Comparison of ENCODE assay signal across 8 cellular contexts in the genomic region with DNA sequence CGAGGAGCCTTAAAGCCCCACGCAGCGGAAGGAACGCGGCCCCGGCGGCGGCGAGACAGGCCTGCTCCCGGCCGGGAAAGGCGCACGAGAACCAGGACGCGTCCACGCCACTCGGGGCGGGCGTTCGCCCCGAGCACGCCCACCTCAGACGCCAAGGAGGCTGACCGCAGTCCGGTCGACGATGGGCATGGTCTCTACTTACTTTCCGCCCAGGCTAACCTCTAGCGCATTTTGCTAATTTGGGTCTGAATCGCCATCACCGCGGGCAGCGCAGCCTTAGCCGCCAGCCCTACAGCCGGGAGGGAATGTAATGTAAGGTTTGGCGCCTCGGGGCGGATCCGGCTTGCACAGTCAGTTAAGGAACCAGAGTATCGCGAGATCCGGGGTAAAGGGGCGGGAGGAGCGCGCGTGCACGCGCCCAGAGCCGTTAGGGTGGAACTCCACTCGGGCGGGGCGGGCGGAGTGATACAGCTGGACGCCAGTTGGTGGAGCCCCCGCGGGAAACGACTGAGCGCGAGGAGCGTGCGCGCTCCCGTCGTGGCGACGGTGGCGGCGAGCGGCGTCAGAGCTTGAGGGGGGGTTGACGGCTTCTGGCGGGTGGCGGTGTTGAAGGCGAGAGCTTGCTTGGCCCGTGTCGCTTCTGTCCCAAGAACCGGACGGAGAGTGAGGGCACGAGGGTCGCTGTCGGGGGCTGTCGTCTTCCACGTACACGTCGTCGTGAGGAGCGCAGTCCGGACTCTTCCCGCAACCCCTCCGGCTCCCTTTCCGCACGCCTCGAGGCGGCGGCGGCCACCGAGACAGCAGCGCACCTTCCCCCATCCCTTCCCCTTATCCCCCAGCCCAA. TPM values are rescaled to one million over a fixed set of nuclear protein-coding genes. Genes with fewer than 3 reads are reported as not detected.
DNase-seq lines count a peak whose midpoint lies in the region; ATAC-seq and TF ChIP-seq lines count a peak whose summit lies in the region.

A gene with protein sequence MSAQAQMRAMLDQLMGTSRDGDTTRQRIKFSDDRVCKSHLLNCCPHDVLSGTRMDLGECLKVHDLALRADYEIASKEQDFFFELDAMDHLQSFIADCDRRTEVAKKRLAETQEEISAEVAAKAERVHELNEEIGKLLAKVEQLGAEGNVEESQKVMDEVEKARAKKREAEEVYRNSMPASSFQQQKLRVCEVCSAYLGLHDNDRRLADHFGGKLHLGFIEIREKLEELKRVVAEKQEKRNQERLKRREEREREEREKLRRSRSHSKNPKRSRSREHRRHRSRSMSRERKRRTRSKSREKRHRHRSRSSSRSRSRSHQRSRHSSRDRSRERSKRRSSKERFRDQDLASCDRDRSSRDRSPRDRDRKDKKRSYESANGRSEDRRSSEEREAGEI (plus strand): TSS at position 529 of the 844 bp plus-strand sequence. CDS start 368 bp downstream, outside the sequence.

- DNase-seq in EL (peak; percentile 98), H4 (ENCODE audit: low spot score) (peak; percentile 97), LoVo (ENCODE audit: low spot score) (peak; percentile 100), RWPE2 (ENCODE audit: low spot score) (peak; percentile 99), fibroblast of mammary gland (ENCODE audit: low read depth) (peak; percentile 98)
- DNase-seq in activated T-helper 2 cell treated with anti-CD3 and anti-CD28 coated beads, Interferon-gamma antibody, Interleukin-2, Interleukin-4, amounts not matched to agents 10 μg/mL and 5 μg/mL and 100 μg/mL, durations not matched to agents 14 hours and 24 hours and 36 hours (ENCODE audit: low spot score) = peak; percentile 99
- peak; percentile 100 for DNase-seq in natural killer cell treated with Interleukin-12 subunit alpha and Interleukin-12 subunit beta and Interleukin-15 and Interleukin-18, amount 100 ng/mL, for 72 hours (ENCODE audit: low spot score)
- peak; percentile 99 for DNase-seq in stimulated activated naive CD8-positive, alpha-beta T cell treated with anti-CD3 and anti-CD28 coated beads, Interleukin-15, Interleukin-2, amounts not matched to agents 100 U/mL and 50 U/mL, for 24 hours

- H3K9me3 Mint-ChIP-seq in activated T-helper 2 cell treated with anti-CD3 and anti-CD28 coated beads, Interferon-gamma antibody, Interleukin-2, Interleukin-4, amounts not matched to agents 10 μg/mL and 5 μg/mL and 100 μg/mL, durations not matched to agents 14 hours and 24 hours and 36 hours = no peaks in the 10 kb centered on the region
- no peaks in the 10 kb centered on the region for H3K9me3 Mint-ChIP-seq in natural killer cell treated with Interleukin-12 subunit alpha and Interleukin-12 subunit beta and Interleukin-15 and Interleukin-18, amount 100 ng/mL, for 72 hours

- H3K36me3 ChIP-seq in RWPE2 (ENCODE audit: low read depth) = peaks cover 25% of the 10 kb centered on the region

- H3K27me3 Mint-ChIP-seq in activated T-helper 2 cell treated with anti-CD3 and anti-CD28 coated beads, Interferon-gamma antibody, Interleukin-2, Interleukin-4, amounts not matched to agents 10 μg/mL and 5 μg/mL and 100 μg/mL, durations not matched to agents 14 hours and 24 hours and 36 hours (ENCODE audit: low read depth) = no peaks in the 10 kb centered on the region
- H3K27me3 Mint-ChIP-seq in natural killer cell treated with Interleukin-12 subunit alpha and Interleukin-12 subunit beta and Interleukin-15 and Interleukin-18, amount 100 ng/mL, for 72 hours = no peaks in the 10 kb centered on the region

- TF ChIP-seq CTCF in RWPE2 (IDR thresholded peaks at IDR 0.05; ENCODE audit: poor library complexity, severe bottlenecking) (no peak), fibroblast of mammary gland (conservative IDR thresholded peaks at IDR 0.05; ENCODE audit: control insufficient read depth, insufficient read depth, low read depth, low read length) (no peak)

- peak within 1 kb of the TSS; percentile 99 for H3K27ac Mint-ChIP-seq in activated T-helper 2 cell treated with anti-CD3 and anti-CD28 coated beads, Interferon-gamma antibody, Interleukin-2, Interleukin-4, amounts not matched to agents 10 μg/mL and 5 μg/mL and 100 μg/mL, durations not matched to agents 14 hours and 24 hours and 36 hours
- H3K27ac Mint-ChIP-seq in natural killer cell treated with Interleukin-12 subunit alpha and Interleukin-12 subunit beta and Interleukin-15 and Interleukin-18, amount 100 ng/mL, for 72 hours = peak within 1 kb of the TSS; percentile 99

- intact Hi-C loops in activated T-helper 2 cell treated with anti-CD3 and anti-CD28 coated beads, Interferon-gamma antibody, Interleukin-2, Interleukin-4, amounts not matched to agents 10 μg/mL and 5 μg/mL and 100 μg/mL, durations not matched to agents 14 hours and 24 hours and 36 hours (cut with micrococcal nuclease) = loop anchor here (1.0 to 5.0 kb wide), 4 partner anchors 18 to 267 kb away; a partner anchor contains a TSS

- peak within 1 kb of the TSS; percentile 94 for H3K4me3 Mint-ChIP-seq in activated T-helper 2 cell treated with anti-CD3 and anti-CD28 coated beads, Interferon-gamma antibody, Interleukin-2, Interleukin-4, amounts not matched to agents 10 μg/mL and 5 μg/mL and 100 μg/mL, durations not matched to agents 14 hours and 24 hours and 36 hours (ENCODE audit: low read depth)
- H3K4me3 Mint-ChIP-seq in natural killer cell treated with Interleukin-12 subunit alpha and Interleukin-12 subunit beta and Interleukin-15 and Interleukin-18, amount 100 ng/mL, for 72 hours = peak within 1 kb of the TSS; percentile 98

- peaks cover 41% of the 10 kb centered on the region for H3K36me3 Mint-ChIP-seq in activated T-helper 2 cell treated with anti-CD3 and anti-CD28 coated beads, Interferon-gamma antibody, Interleukin-2, Interleukin-4, amounts not matched to agents 10 μg/mL and 5 μg/mL and 100 μg/mL, durations not matched to agents 14 hours and 24 hours and 36 hours (ENCODE audit: low read depth)
- peaks cover 6% of the 10 kb centered on the region for H3K36me3 Mint-ChIP-seq in natural killer cell treated with Interleukin-12 subunit alpha and Interleukin-12 subunit beta and Interleukin-15 and Interleukin-18, amount 100 ng/mL, for 72 hours

- peaks cover 2% of the 10 kb centered on the region for H3K9me3 ChIP-seq in RWPE2 (ENCODE audit: severe bottlenecking)

- peaks cover 18% of the 10 kb centered on the region for H3K4me1 ChIP-seq in RWPE2 (ENCODE audit: insufficient read depth, poor library complexity, severe bottlenecking)

- H3K4me1 Mint-ChIP-seq in activated T-helper 2 cell treated with anti-CD3 and anti-CD28 coated beads, Interferon-gamma antibody, Interleukin-2, Interleukin-4, amounts not matched to agents 10 μg/mL and 5 μg/mL and 100 μg/mL, durations not matched to agents 14 hours and 24 hours and 36 hours (ENCODE audit: low read depth) = peaks cover 32% of the 10 kb centered on the region
- H3K4me1 Mint-ChIP-seq in natural killer cell treated with Interleukin-12 subunit alpha and Interleukin-12 subunit beta and Interleukin-15 and Interleukin-18, amount 100 ng/mL, for 72 hours (ENCODE audit: low read depth in 2 of 2) = peaks cover 21 to 28% of the 10 kb centered on the region in 2 donors

- H3K4me3 ChIP-seq in RWPE2 (ENCODE audit: severe bottlenecking) (peak within 1 kb of the TSS; percentile 64), fibroblast of mammary gland (ENCODE audit: control insufficient read depth, low read depth, low read length) (peak within 1 kb of the TSS; percentile 78)

- peak within 1 kb of the TSS; percentile 89 for H3K27ac ChIP-seq in RWPE2 (ENCODE audit: poor library complexity, severe bottlenecking)

- ATAC-seq in RWPE2 (ENCODE audit: low read depth) = peak; percentile 70
- ATAC-seq in natural killer cell treated with Interleukin-12 subunit alpha and Interleukin-12 subunit beta and Interleukin-15 and Interleukin-18, amount 100 ng/mL, for 72 hours = peak; percentile 92 to 94
- ATAC-seq in stimulated activated naive CD8-positive, alpha-beta T cell treated with anti-CD3 and anti-CD28 coated beads, Interleukin-15, Interleukin-2, amounts not matched to agents 100 U/mL and 50 U/mL, for 24 hours = peak; percentile 84

- H3K27me3 ChIP-seq in RWPE2 (ENCODE audit: insufficient read depth, poor library complexity, severe bottlenecking) = no peaks in the 10 kb centered on the region

RNA-seq across cellular contexts. Expression of the gene that starts here (rescaled TPM):
- 45.9 and 61.2 TPM in 2 replicates for total RNA-seq in H4 (2014; rRNA removed; shearing (Covaris generic))
- 150 and 151 TPM in 2 replicates for total RNA-seq in activated T-helper 2 cell treated with anti-CD3 and anti-CD28 coated beads, Interferon-gamma antibody, Interleukin-2, Interleukin-4, amounts not matched to agents 10 μg/mL and 5 μg/mL and 100 μg/mL, durations not matched to agents 14 hours and 24 hours and 36 hours
- 100 to 1,000 TPM; 115 to 176 TPM for total RNA-seq in natural killer cell treated with Interleukin-12 subunit alpha and Interleukin-12 subunit beta and Interleukin-15 and Interleukin-18, amount 100 ng/mL, for 72 hours

Comparison
In these comparisons a context has a peak if more than half of its experiments do, and no peak if none do; other contexts are left out.
1. Peak in every context shown above with its lines: DNase-seq, ATAC-seq, H3K4me3 ChIP-seq and H3K27ac ChIP-seq.